ENCODE assay signal across 1 cellular context in the genomic region with DNA sequence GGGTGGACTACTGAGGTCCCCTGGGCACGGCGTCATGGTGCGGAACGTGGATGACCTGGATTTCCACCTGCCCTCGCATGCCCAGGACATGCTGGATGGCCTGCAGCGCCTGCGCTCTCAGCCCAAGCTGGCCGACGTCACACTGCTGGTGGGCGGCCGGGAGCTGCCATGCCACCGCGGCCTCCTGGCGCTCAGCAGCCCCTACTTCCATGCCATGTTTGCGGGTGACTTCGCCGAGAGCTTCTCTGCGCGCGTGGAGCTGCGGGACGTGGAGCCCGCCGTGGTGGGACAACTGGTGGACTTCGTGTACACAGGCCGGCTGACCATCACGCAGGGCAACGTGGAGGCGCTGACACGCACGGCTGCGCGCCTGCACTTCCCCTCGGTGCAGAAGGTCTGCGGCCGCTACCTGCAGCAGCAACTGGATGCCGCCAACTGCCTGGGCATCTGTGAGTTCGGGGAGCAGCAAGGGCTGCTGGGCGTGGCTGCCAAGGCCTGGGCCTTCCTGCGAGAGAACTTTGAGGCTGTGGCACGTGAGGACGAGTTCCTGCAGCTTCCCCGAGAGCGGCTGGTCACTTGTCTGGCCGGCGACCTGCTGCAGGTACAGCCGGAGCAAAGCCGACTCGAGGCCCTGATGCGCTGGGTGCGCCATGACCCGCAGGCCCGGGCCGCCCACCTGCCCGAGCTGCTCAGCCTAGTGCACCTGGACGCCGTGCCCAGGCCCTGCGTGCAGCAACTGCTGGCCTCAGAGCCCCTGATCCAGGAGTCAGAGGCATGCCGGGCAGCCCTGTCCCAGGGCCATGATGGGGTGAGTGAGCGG.
TF ChIP-seq lines count a peak whose summit lies in the region.

No MANE protein-coding gene starts in this region.

TF ChIP-seq in HepG2, 621 proteins besides CTCF, POLR2A, EP300 and RAD21:
- peak; percentile 48; the same call in 1 of the 2 replicates for TF ChIP-seq BHLHE40 (IDR thresholded peaks at IDR 0.05; ENCODE audit: low read length)
- TF ChIP-seq, protein P1, sequence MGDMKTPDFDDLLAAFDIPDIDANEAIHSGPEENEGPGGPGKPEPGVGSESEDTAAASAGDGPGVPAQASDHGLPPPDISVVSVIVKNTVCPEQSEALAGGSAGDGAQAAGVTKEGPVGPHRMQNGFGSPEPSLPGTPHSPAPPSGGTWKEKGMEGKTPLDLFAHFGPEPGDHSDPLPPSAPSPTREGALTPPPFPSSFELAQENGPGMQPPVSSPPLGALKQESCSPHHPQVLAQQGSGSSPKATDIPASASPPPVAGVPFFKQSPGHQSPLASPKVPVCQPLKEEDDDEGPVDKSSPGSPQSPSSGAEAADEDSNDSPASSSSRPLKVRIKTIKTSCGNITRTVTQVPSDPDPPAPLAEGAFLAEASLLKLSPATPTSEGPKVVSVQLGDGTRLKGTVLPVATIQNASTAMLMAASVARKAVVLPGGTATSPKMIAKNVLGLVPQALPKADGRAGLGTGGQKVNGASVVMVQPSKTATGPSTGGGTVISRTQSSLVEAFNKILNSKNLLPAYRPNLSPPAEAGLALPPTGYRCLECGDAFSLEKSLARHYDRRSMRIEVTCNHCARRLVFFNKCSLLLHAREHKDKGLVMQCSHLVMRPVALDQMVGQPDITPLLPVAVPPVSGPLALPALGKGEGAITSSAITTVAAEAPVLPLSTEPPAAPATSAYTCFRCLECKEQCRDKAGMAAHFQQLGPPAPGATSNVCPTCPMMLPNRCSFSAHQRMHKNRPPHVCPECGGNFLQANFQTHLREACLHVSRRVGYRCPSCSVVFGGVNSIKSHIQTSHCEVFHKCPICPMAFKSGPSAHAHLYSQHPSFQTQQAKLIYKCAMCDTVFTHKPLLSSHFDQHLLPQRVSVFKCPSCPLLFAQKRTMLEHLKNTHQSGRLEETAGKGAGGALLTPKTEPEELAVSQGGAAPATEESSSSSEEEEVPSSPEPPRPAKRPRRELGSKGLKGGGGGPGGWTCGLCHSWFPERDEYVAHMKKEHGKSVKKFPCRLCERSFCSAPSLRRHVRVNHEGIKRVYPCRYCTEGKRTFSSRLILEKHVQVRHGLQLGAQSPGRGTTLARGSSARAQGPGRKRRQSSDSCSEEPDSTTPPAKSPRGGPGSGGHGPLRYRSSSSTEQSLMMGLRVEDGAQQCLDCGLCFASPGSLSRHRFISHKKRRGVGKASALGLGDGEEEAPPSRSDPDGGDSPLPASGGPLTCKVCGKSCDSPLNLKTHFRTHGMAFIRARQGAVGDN (CRISPR knock-in tag; IDR thresholded peaks at IDR 0.05) = peak; percentile 27
- no peak for TF ChIP-seq FOXA1 (IDR thresholded peaks at IDR 0.05)
- TF ChIP-seq FOXA1 (CRISPR knock-in tag; IDR thresholded peaks at IDR 0.05) = no peak
